ENCODE assay signal across 8 cellular contexts in genomic region chr1:32250893-32251716, GRCh38.
DNase-seq lines count a peak whose midpoint lies in the region; ATAC-seq lines count a peak whose summit lies in the region.

TSS of gene LCK (plus strand) at chr1:32251265. CDS start at chr1:32274330, 23,065 bp downstream.

- DNase-seq in activated CD4-positive, alpha-beta T cell treated with anti-CD3 and anti-CD28 coated beads, Interleukin-2, amount 50 U/mL, for 4 hours, result peak; percentile 50 to 58
- DNase-seq in germinal center (ENCODE audit: low spot score) (peak; percentile 73), SHP77 treated with DMSO at 0.1 percent for 48 hours (lab: John Stamatoyannopoulos, UW) (no peak)
- peak; percentile 52 for DNase-seq in stimulated activated CD8-positive, alpha-beta memory T cell treated with anti-CD3 and anti-CD28 coated beads, Interleukin-12 subunit alpha, Interleukin-12 subunit beta, amount 100 ng/mL, for 4 hours (ENCODE audit: low read depth)

- ATAC-seq in GM21390 (IDR thresholded peaks at IDR 0.05; ENCODE audit: unreplicated experiment) (peak; percentile 30), HG02938 (IDR thresholded peaks at IDR 0.05; ENCODE audit: unreplicated experiment) (no peak), HG03159 (IDR thresholded peaks at IDR 0.05; ENCODE audit: unreplicated experiment) (no peak), HG03378 (IDR thresholded peaks at IDR 0.05; ENCODE audit: unreplicated experiment) (no peak)
